13 cellular contexts compared by ENCODE assay signal in genomic region chr13:106560791-106561190, GRCh38. TPM values are rescaled to one million over a fixed set of nuclear protein-coding genes. Genes with fewer than 3 reads are reported as not detected.
DNase-seq lines count a peak whose midpoint lies in the region; ATAC-seq, FAIRE-seq and TF ChIP-seq lines count a peak whose summit lies in the region.
"Had no signal": no experiment of that assay in that cellular context is flagged by ENCODE, and none has a peak within 500 bp of the region (broad histone marks: within the 10 kb centered on the region; RNA-seq: fewer than 3 reads in every experiment).

No MANE protein-coding gene starts in this region.

- 0% methylated on average over 1 of the region's 1 CpG for WGBS in GM12878 (ENCODE audit: insufficient coverage, insufficient replicate concordance, low lambda C conversion rate, missing lambda C conversion rate)

- no peaks in the 10 kb centered on the region; the same call in 1 of the 2 replicates for H4K20me1 ChIP-seq in GM12878 (ENCODE audit: control insufficient read depth, insufficient read depth)

- no peaks in the 10 kb centered on the region for H3K9me3 ChIP-seq in GM12878 (replicated peaks; ENCODE audit: control insufficient read depth, insufficient read depth, low read length)
- H3K9me3 ChIP-seq: tibial artery had no signal

- TF ChIP-seq RAD21 in GM12878 (IDR thresholded peaks at IDR 0.05; ENCODE audit: insufficient read depth, low read depth, low read length) = no peak

- in situ Hi-C loops in GM12878 (cut with MboI) = loop anchor here (25.0 kb wide), 1 partner anchor 1652 kb away; the partner anchor contains the start of genes ABHD13 and LIG4

- no peak for TF ChIP-seq EP300 in GM12878 (IDR thresholded peaks at IDR 0.05; ENCODE audit: borderline replicate concordance in 1 of 2, control insufficient read depth in 1 of 2, low read depth in 2 of 2, low read length in 2 of 2)

- peaks cover 48% of the 10 kb centered on the region for H3K36me3 Mint-ChIP-seq in activated CD8-positive, alpha-beta memory T cell treated with anti-CD3 and anti-CD28 coated beads, Interleukin-2, amount 10 ng/mL, durations not matched to agents 7 days and 5 days
- peaks cover 61% of the 10 kb centered on the region for H3K36me3 Mint-ChIP-seq in stimulated activated naive CD8-positive, alpha-beta T cell treated with anti-CD3 and anti-CD28 coated beads, Interleukin-15, Interleukin-2, amounts not matched to agents 100 ng/mL and 50 ng/mL, for 24 hours (ENCODE audit: low read depth)

- ATAC-seq in activated CD8-positive, alpha-beta memory T cell treated with anti-CD3 and anti-CD28 coated beads, Interleukin-2, amount 10 ng/mL, durations not matched to agents 7 days and 5 days = peak; percentile 43
- ATAC-seq in HG02973 (IDR thresholded peaks at IDR 0.05; ENCODE audit: unreplicated experiment) = peak; percentile 42
- ATAC-seq in GM12878 = peak; percentile 53

- DNase-seq in activated CD8-positive, alpha-beta memory T cell treated with anti-CD3 and anti-CD28 coated beads, Interleukin-2, amount 10 ng/mL, durations not matched to agents 7 days and 5 days = no peak
- no peak for DNase-seq in activated CD8-positive, alpha-beta memory T cell treated with anti-CD3 and anti-CD28 coated beads, Interleukin-2, amount 50 U/mL, for 4 hours
- DNase-seq in GM12878 (ENCODE audit: low read depth, low spot score) (no peak), HCEC 1CT (no peak), midbrain (lab: John Stamatoyannopoulos, UW) (no peak), RKO (ENCODE audit: low spot score) (no peak)
- DNase-seq: ACHN; NCI-H1048; stimulated activated CD4-positive, alpha-beta T cell treated with anti-CD3 and anti-CD28 coated beads, Interleukin-4, amount 100 ng/mL, for 24 hours; tibial artery had no signal

- intact Hi-C loops in GM12878 (cut with micrococcal nuclease; ENCODE audit: unreplicated experiment) = loop anchor here (5.0 kb wide), 1 partner anchor 357 kb away; no protein-coding TSS in a partner anchor

- no peak overlapping the region; the same call in 1 of the 2 replicates for H3K9ac ChIP-seq in GM12878 (ENCODE audit: control insufficient read depth, insufficient read depth, low read length)

- no peak overlapping the region for H3K4me3 Mint-ChIP-seq in activated CD8-positive, alpha-beta memory T cell treated with anti-CD3 and anti-CD28 coated beads, Interleukin-2, amount 10 ng/mL, durations not matched to agents 7 days and 5 days
- H3K4me3 Mint-ChIP-seq in stimulated activated naive CD8-positive, alpha-beta T cell treated with anti-CD3 and anti-CD28 coated beads, Interleukin-15, Interleukin-2, amounts not matched to agents 100 ng/mL and 50 ng/mL, for 24 hours = peak overlapping the region; percentile 50

- H3K4me3 ChIP-seq in GM12878 = peak overlapping the region; percentile 43; the same call in 1 of the 2 replicates
- H3K4me3 ChIP-seq: tibial artery had no signal

- no TSS peak for BruUV-seq in GM12878 (replicated peaks; lab: Mats Ljungman, UMichigan)

- no peaks in the 10 kb centered on the region for H3K27me3 ChIP-seq in GM12878 (replicated peaks in 1 of 2; ENCODE audit: control insufficient read depth in 2 of 2, insufficient read depth in 2 of 2, low read length in 1 of 2)
- H3K27me3 ChIP-seq: tibial artery had no signal

- H3K27me3 Mint-ChIP-seq in activated CD8-positive, alpha-beta memory T cell treated with anti-CD3 and anti-CD28 coated beads, Interleukin-2, amount 10 ng/mL, durations not matched to agents 7 days and 5 days = no peaks in the 10 kb centered on the region
- no peaks in the 10 kb centered on the region for H3K27me3 Mint-ChIP-seq in stimulated activated naive CD8-positive, alpha-beta T cell treated with anti-CD3 and anti-CD28 coated beads, Interleukin-15, Interleukin-2, amounts not matched to agents 100 ng/mL and 50 ng/mL, for 24 hours

- CTCF ChIA-PET in activated CD8-positive, alpha-beta memory T cell treated with anti-CD3 and anti-CD28 coated beads, Interleukin-2, amount 10 ng/mL, durations not matched to agents 7 days and 5 days (lab: Charles Lee) = interaction anchor here (2.8 kb wide), 1 partner anchor 25 kb away, joined by 15 read pairs; the partner anchor contains the start of gene EFNB2
- CTCF ChIA-PET in GM12878 (lab: Yijun Ruan, JAX) = interaction anchor here (1.7 to 4.4 kb wide), 2 partner anchors 24 to 59 kb away, joined by 5 to 16 read pairs; partner anchors contain the start of gene EFNB2

- no peak for TF ChIP-seq CTCF in GM12878 (IDR thresholded peaks at IDR 0.05 in 2 of 3, conservative IDR thresholded peaks at IDR 0.05 in 1 of 3; ENCODE audit: control insufficient read depth in 2 of 3, extremely low read depth in 1 of 3, insufficient read depth in 1 of 3, low read depth in 3 of 3, low read length in 3 of 3)

- H2AFZ ChIP-seq in GM12878 (ENCODE audit: control insufficient read depth, low read depth, low read length) = no peak overlapping the region

- SMC1A ChIA-PET in GM12878 (lab: Charles Lee; ENCODE audit: uncharacterized antibody, unreplicated experiment) = interaction anchor here (5.4 kb wide), 1 partner anchor 23 kb away, joined by 29 read pairs; no protein-coding TSS in a partner anchor

- POLR2A ChIA-PET in GM12878 (lab: Charles Lee) = no interaction called here

- TF ChIP-seq POLR2A in GM12878 (IDR thresholded peaks at IDR 0.05; ENCODE audit: low read depth, low read length) = no peak

- H3K27ac ChIP-seq in GM12878 (ENCODE audit: control insufficient read depth, insufficient read depth) = peak overlapping the region; percentile 7; the same call in 1 of the 2 replicates

- peak overlapping the region; percentile 34 for H3K27ac Mint-ChIP-seq in activated CD8-positive, alpha-beta memory T cell treated with anti-CD3 and anti-CD28 coated beads, Interleukin-2, amount 10 ng/mL, durations not matched to agents 7 days and 5 days
- H3K27ac Mint-ChIP-seq in stimulated activated naive CD8-positive, alpha-beta T cell treated with anti-CD3 and anti-CD28 coated beads, Interleukin-15, Interleukin-2, amounts not matched to agents 100 ng/mL and 50 ng/mL, for 24 hours = peak overlapping the region; percentile 86

- no peak for FAIRE-seq in GM12878 (lab: Jason Lieb, UNC)
- FAIRE-seq: TTC549 had no signal

- peaks cover 54% of the 10 kb centered on the region for H3K4me1 Mint-ChIP-seq in activated CD8-positive, alpha-beta memory T cell treated with anti-CD3 and anti-CD28 coated beads, Interleukin-2, amount 10 ng/mL, durations not matched to agents 7 days and 5 days
- H3K4me1 Mint-ChIP-seq in stimulated activated naive CD8-positive, alpha-beta T cell treated with anti-CD3 and anti-CD28 coated beads, Interleukin-15, Interleukin-2, amounts not matched to agents 100 ng/mL and 50 ng/mL, for 24 hours (ENCODE audit: low read depth) = peaks cover 75% of the 10 kb centered on the region

- peaks cover 3 to 20% of the 10 kb centered on the region in 2 experiments; a peak in 3 of 4 replicates for H3K36me3 ChIP-seq in GM12878 (ENCODE audit: control insufficient read depth in 2 of 2, insufficient read depth in 2 of 2, low read length in 1 of 2)

- RAD21 ChIA-PET in GM12878 (lab: Charles Lee; ENCODE audit: unreplicated experiment) = interaction anchor here (0.9 kb wide), 1 partner anchor 57 kb away, joined by 3 read pairs; no protein-coding TSS in a partner anchor

- peaks cover 13% of the 10 kb centered on the region for H3K4me1 ChIP-seq in GM12878 (ENCODE audit: control insufficient read depth, insufficient read depth, low read length)

- peaks cover 89% of the 10 kb centered on the region for H3K79me2 ChIP-seq in GM12878 (ENCODE audit: control insufficient read depth, insufficient read depth, low read length)

- H3K4me2 ChIP-seq in GM12878 (ENCODE audit: control insufficient read depth, insufficient read depth) = peak overlapping the region; percentile 70

- H3K9me3 Mint-ChIP-seq in activated CD8-positive, alpha-beta memory T cell treated with anti-CD3 and anti-CD28 coated beads, Interleukin-2, amount 10 ng/mL, durations not matched to agents 7 days and 5 days (ENCODE audit: low read depth) = no peaks in the 10 kb centered on the region
- H3K9me3 Mint-ChIP-seq in stimulated activated naive CD8-positive, alpha-beta T cell treated with anti-CD3 and anti-CD28 coated beads, Interleukin-15, Interleukin-2, amounts not matched to agents 100 ng/mL and 50 ng/mL, for 24 hours = no peaks in the 10 kb centered on the region

RNA-seq across cellular contexts. Expression of gene ARGLU1, which starts 7.1 kb away (rescaled TPM):
- 100 to 1,000 TPM; 111 to 138 TPM for total RNA-seq in activated CD8-positive, alpha-beta memory T cell treated with anti-CD3 and anti-CD28 coated beads, Interleukin-2, amount 10 ng/mL, durations not matched to agents 7 days and 5 days
- total RNA-seq in GM12878 (2013; cell fraction: nucleolus; rRNA removed) = 503 and 516 TPM in 2 replicates
- 92.4 and 113 TPM in 2 replicates for total RNA-seq in GM12878 (2014; rRNA removed)
- total RNA-seq in GM12878 (2014; rRNA removed; fragmentation: Illumina TruSeq; extraction: Trizol) = 93.8 and 101 TPM in 2 replicates
- total RNA-seq in GM12878 (2021) = 88.4 and 91.2 TPM in 2 replicates
- polyA plus RNA-seq in GM12878 (2011; ENCODE audit: low read depth) = 42.3 TPM
- 197 and 333 TPM in 2 replicates for polyA plus RNA-seq in GM12878 (2011; rRNA removed)
- 51.1 and 88.4 TPM in 2 replicates for polyA plus RNA-seq in GM12878 (2011; cell fraction: cytosol; rRNA removed)
- 510 and 559 TPM in 2 replicates for polyA plus RNA-seq in GM12878 (2011; cell fraction: nucleus; rRNA removed)
- polyA plus RNA-seq in GM12878 (2012) = 84.4 and 90.3 TPM in 2 replicates
- polyA plus RNA-seq in GM12878 (2014; fragmentation: Illumina TruSeq; extraction: Trizol) = 105 and 138 TPM in 2 replicates
- polyA plus RNA-seq in GM12878 (2014; fragmentation: Nextera tagmentation; extraction: Ambion mirVana) = 10 to 100 TPM; 47.1 to 70.3 TPM
- 110 and 129 TPM in 2 replicates for polyA plus RNA-seq in GM12878 (2014; rRNA removed)
- 100 to 1,000 TPM; 103 to 110 TPM for polyA plus RNA-seq in GM12878 (2016; fragmentation: Nextera tagmentation; extraction: Ambion mirVana)
- 22.2 and 28.0 TPM in 2 replicates for polyA minus RNA-seq in GM12878 (2011; rRNA and poly(A)+ RNA removed)
- polyA minus RNA-seq in GM12878 (2011; cell fraction: cytosol; rRNA and poly(A)+ RNA removed) = 13.8 and 15.4 TPM in 2 replicates
- 67.7 and 72.2 TPM in 2 replicates for polyA minus RNA-seq in GM12878 (2011; cell fraction: nucleus; rRNA and poly(A)+ RNA removed)

RNA-seq across cellular contexts. Expression of gene EFNB2, which starts 25.3 kb away (rescaled TPM):
- under 1 TPM in 1 of 2 experiments, not detected in 1; 0.14 TPM for total RNA-seq in activated CD8-positive, alpha-beta memory T cell treated with anti-CD3 and anti-CD28 coated beads, Interleukin-2, amount 10 ng/mL, durations not matched to agents 7 days and 5 days
- 0.12 and 0.13 TPM in 2 replicates for total RNA-seq in GM12878 (2013; cell fraction: nucleolus; rRNA removed)
- total RNA-seq in GM12878 (2014; rRNA removed) (0.22 and 0.40 TPM in 2 replicates), GM12878 (2014; rRNA removed; fragmentation: Illumina TruSeq; extraction: Trizol) (0.18 and 0.27 TPM in 2 replicates), GM12878 (2021) (0.40 and 0.44 TPM in 2 replicates)
- polyA plus RNA-seq in GM12878 (2011; ENCODE audit: low read depth) = 0.72 TPM
- polyA plus RNA-seq in GM12878 (2011; rRNA removed) (1.3 and 1.5 TPM in 2 replicates), GM12878 (2014; fragmentation: Illumina TruSeq; extraction: Trizol) (0.38 and 0.43 TPM in 2 replicates), GM12878 (2014; fragmentation: Nextera tagmentation; extraction: Ambion mirVana) (under 1 TPM; 0.18 TPM), GM12878 (2014; rRNA removed) (0.31 and 0.33 TPM in 2 replicates), GM12878 (2016; fragmentation: Nextera tagmentation; extraction: Ambion mirVana) (under 1 TPM in 1 of 2 experiments, not detected in 1; 0.12 TPM)
- 1.2 and 1.3 TPM in 2 replicates for polyA plus RNA-seq in GM12878 (2011; cell fraction: cytosol; rRNA removed)
- 1.2 and 2.0 TPM in 2 replicates for polyA plus RNA-seq in GM12878 (2011; cell fraction: nucleus; rRNA removed)
- polyA plus RNA-seq in GM12878 (2012) = 0.90 and 1.1 TPM in 2 replicates
- 1.8 and 1.9 TPM in 2 replicates for polyA minus RNA-seq in GM12878 (2011; rRNA and poly(A)+ RNA removed)
- polyA minus RNA-seq in GM12878 (2011; cell fraction: cytosol; rRNA and poly(A)+ RNA removed) = 0.80 and 1.4 TPM in 2 replicates
- polyA minus RNA-seq in GM12878 (2011; cell fraction: nucleus; rRNA and poly(A)+ RNA removed) = 0.97 and 2.4 TPM in 2 replicates
